Comparison of ENCODE assay signal across 12 cellular contexts in genomic region chr12:94151577-94151976, GRCh38. TPM values are rescaled to one million over a fixed set of nuclear protein-coding genes. Genes with fewer than 3 reads are reported as not detected.
DNase-seq lines count a peak whose midpoint lies in the region; ATAC-seq and TF ChIP-seq lines count a peak whose summit lies in the region.
"Had no signal": no experiment of that assay in that cellular context is flagged by ENCODE, and none has a peak within 500 bp of the region (broad histone marks: within the 10 kb centered on the region; RNA-seq: fewer than 3 reads in every experiment).

No MANE protein-coding gene starts in this region.

- ATAC-seq in lower lobe of right lung (no peak), thoracic aorta (ENCODE audit: insufficient number of reproducible peaks, low FRiP score, low read depth) (no peak), GM18873 (IDR thresholded peaks at IDR 0.05; ENCODE audit: low FRiP score, unreplicated experiment) (no peak)

- H3K9me3 ChIP-seq in lower lobe of right lung = no peaks in the 10 kb centered on the region
- H3K9me3 ChIP-seq in thoracic aorta = no peaks in the 10 kb centered on the region

- intact Hi-C loops in lower lobe of right lung (cut with DNase I) = no loop called here

- peaks cover 24% of the 10 kb centered on the region for H3K27me3 Mint-ChIP-seq in activated naive CD4-positive, alpha-beta T cell treated with anti-CD3 and anti-CD28 coated beads, Interleukin-2, amount 10 ng/mL, durations not matched to agents 7 days and 5 days

- H3K4me1 ChIP-seq in lower lobe of right lung = peaks cover 45% of the 10 kb centered on the region
- peaks cover 0 to 24% of the 10 kb centered on the region in 2 donors for H3K4me1 ChIP-seq in thoracic aorta (ENCODE audit: control insufficient read depth in 1 of 2, low read depth in 2 of 2)

- H3K4me3 Mint-ChIP-seq in activated naive CD4-positive, alpha-beta T cell treated with anti-CD3 and anti-CD28 coated beads, Interleukin-2, amount 10 ng/mL, durations not matched to agents 7 days and 5 days = peak overlapping the region; percentile 53
- H3K4me3 Mint-ChIP-seq: mesothelial cell of epicardium had no signal

- DNase-seq in activated naive CD4-positive, alpha-beta T cell treated with anti-CD3 and anti-CD28 coated beads, Interleukin-2, amount 10 ng/mL, durations not matched to agents 7 days and 5 days = no peak
- no peak for DNase-seq in activated naive CD4-positive, alpha-beta T cell treated with anti-CD3 and anti-CD28 coated beads, Interleukin-2, amount 50 U/mL, for 16 hours
- DNase-seq in SW480 (ENCODE audit: low spot score) = peak; percentile 15
- DNase-seq in lower lobe of right lung = no peak
- DNase-seq in thoracic aorta (ENCODE audit: low spot score) = no peak
- no peak for DNase-seq in NOMO-1 treated with DMSO at 0.1 percent for 48 hours (lab: John Stamatoyannopoulos, UW; ENCODE audit: unreplicated experiment)
- no peak for DNase-seq in NCI-H146 (lab: John Stamatoyannopoulos, UW)
- DNase-seq: activated CD4-positive, alpha-beta T cell treated with anti-CD3 and anti-CD28 coated beads, Interleukin-2, amount 50 U/mL, for 1 hour; stimulated activated naive CD4-positive, alpha-beta T cell had no signal

- H3K9me3 Mint-ChIP-seq in activated naive CD4-positive, alpha-beta T cell treated with anti-CD3 and anti-CD28 coated beads, Interleukin-2, amount 10 ng/mL, durations not matched to agents 7 days and 5 days = no peaks in the 10 kb centered on the region
- H3K9me3 Mint-ChIP-seq: mesothelial cell of epicardium had no signal

- CTCF ChIA-PET in activated naive CD4-positive, alpha-beta T cell treated with anti-CD3 and anti-CD28 coated beads, Interleukin-2, amount 10 ng/mL, durations not matched to agents 7 days and 5 days (lab: Charles Lee) = interaction anchor here (0.7 to 1.8 kb wide), 2 partner anchors 13 to 22 kb away, joined by 3 to 5 read pairs; no protein-coding TSS in a partner anchor

- no peak overlapping the region for H3K27ac ChIP-seq in lower lobe of right lung
- no peak overlapping the region for H3K27ac ChIP-seq in thoracic aorta
- H3K27ac ChIP-seq: SJSA1 had no signal

- peak overlapping the region; percentile 66 for H3K4me3 ChIP-seq in lower lobe of right lung
- H3K4me3 ChIP-seq in thoracic aorta = peak overlapping the region; percentile 77
- H3K4me3 ChIP-seq: SJSA1 had no signal

- H3K27ac Mint-ChIP-seq in activated naive CD4-positive, alpha-beta T cell treated with anti-CD3 and anti-CD28 coated beads, Interleukin-2, amount 10 ng/mL, durations not matched to agents 7 days and 5 days = no peak overlapping the region
- H3K27ac Mint-ChIP-seq: mesothelial cell of epicardium had no signal

- no peak for TF ChIP-seq CTCF in lower lobe of right lung (IDR thresholded peaks at IDR 0.05)
- TF ChIP-seq CTCF in thoracic aorta (IDR thresholded peaks at IDR 0.05) = no peak

- no peaks in the 10 kb centered on the region for H3K36me3 ChIP-seq in lower lobe of right lung
- H3K36me3 ChIP-seq in thoracic aorta = no peaks in the 10 kb centered on the region
- H3K36me3 ChIP-seq: SJSA1 had no signal

- H3K4me1 Mint-ChIP-seq in activated naive CD4-positive, alpha-beta T cell treated with anti-CD3 and anti-CD28 coated beads, Interleukin-2, amount 10 ng/mL, durations not matched to agents 7 days and 5 days = peaks cover 40% of the 10 kb centered on the region

- H3K36me3 Mint-ChIP-seq in activated naive CD4-positive, alpha-beta T cell treated with anti-CD3 and anti-CD28 coated beads, Interleukin-2, amount 10 ng/mL, durations not matched to agents 7 days and 5 days = peaks cover 32% of the 10 kb centered on the region
- H3K36me3 Mint-ChIP-seq: mesothelial cell of epicardium had no signal

- H3K27me3 ChIP-seq in lower lobe of right lung (ENCODE audit: low read depth) (peaks cover 19% of the 10 kb centered on the region), thoracic aorta (replicated peaks; ENCODE audit: insufficient read depth) (no peaks in the 10 kb centered on the region)

RNA-seq across cellular contexts. Expression of gene PLXNC1, which starts 3.2 kb away (rescaled TPM):
- 28.0 TPM for total RNA-seq in lower lobe of right lung
- total RNA-seq in thoracic aorta = 1 to 10 TPM; 8.5 to 9.2 TPM
